Comparison of ENCODE assay signal across 2 cellular contexts in genomic region chr12:80714055-80714454, GRCh38.
TF ChIP-seq lines count a peak whose summit lies in the region.

No MANE protein-coding gene starts in this region.

TF ChIP-seq in liver, 16 proteins besides CTCF, POLR2A, EP300 and RAD21:
- no peak for TF ChIP-seq MAX (IDR thresholded peaks at IDR 0.05)
- TF ChIP-seq NR2F2 (IDR thresholded peaks at IDR 0.05), result no peak
- no peak for TF ChIP-seq REST (IDR thresholded peaks at IDR 0.05)
- no peak for TF ChIP-seq JUND (IDR thresholded peaks at IDR 0.05)
- peak; percentile 34 for TF ChIP-seq YY1 (IDR thresholded peaks at IDR 0.05)
- TF ChIP-seq HNF4G (IDR thresholded peaks at IDR 0.05), result no peak

TF ChIP-seq in HepG2, 621 proteins besides CTCF, POLR2A, EP300 and RAD21:
- TF ChIP-seq ZNF781 (CRISPR knock-in tag; IDR thresholded peaks at IDR 0.05; ENCODE audit: borderline replicate concordance, not compliant biosample characterization) (no peak), ZBTB7B (CRISPR knock-in tag; IDR thresholded peaks at IDR 0.05) (no peak), ZNF879 (CRISPR knock-in tag; IDR thresholded peaks at IDR 0.05) (no peak), ZNF652 (CRISPR knock-in tag; IDR thresholded peaks at IDR 0.05; ENCODE audit: borderline replicate concordance, low read depth) (no peak), MAF1 (CRISPR knock-in tag; IDR thresholded peaks at IDR 0.05; ENCODE audit: borderline replicate concordance) (no peak), MAX (IDR thresholded peaks at IDR 0.05) (no peak), ZNF629 (CRISPR knock-in tag; conservative IDR thresholded peaks at IDR 0.05) (no peak), BORCS8-MEF2B (CRISPR knock-in tag; IDR thresholded peaks at IDR 0.05) (no peak), TARDBP (CRISPR knock-in tag; IDR thresholded peaks at IDR 0.05) (no peak), PCBP1 (IDR thresholded peaks at IDR 0.05; ENCODE audit: borderline replicate concordance, low read depth, low read length) (no peak), ZNF687 (CRISPR knock-in tag; IDR thresholded peaks at IDR 0.05) (no peak), CBX5 (CRISPR knock-in tag; IDR thresholded peaks at IDR 0.05; ENCODE audit: borderline replicate concordance) (no peak), PAF1 (CRISPR knock-in tag; IDR thresholded peaks at IDR 0.05) (no peak), NR2F2 (IDR thresholded peaks at IDR 0.05; ENCODE audit: borderline replicate concordance, low read depth) (no peak), ZNF501 (CRISPR knock-in tag; IDR thresholded peaks at IDR 0.05) (no peak), PLSCR1 (CRISPR knock-in tag; IDR thresholded peaks at IDR 0.05; ENCODE audit: borderline replicate concordance) (no peak), MIXL1 (CRISPR knock-in tag; IDR thresholded peaks at IDR 0.05) (no peak), ZNF20 (CRISPR knock-in tag; IDR thresholded peaks at IDR 0.05) (no peak), RFXAP (CRISPR knock-in tag; IDR thresholded peaks at IDR 0.05; ENCODE audit: borderline replicate concordance) (no peak)
- TF ChIP-seq, protein P1, sequence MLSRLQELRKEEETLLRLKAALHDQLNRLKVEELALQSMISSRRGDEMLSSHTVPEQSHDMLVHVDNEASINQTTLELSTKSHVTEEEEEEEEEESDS (CRISPR knock-in tag; IDR thresholded peaks at IDR 0.05; ENCODE audit: borderline replicate concordance), result no peak
